In genomic region chr11:107592256-107592655, GRCh38 we compare ENCODE assay signal across 8 cellular contexts. TPM values are rescaled to one million over a fixed set of nuclear protein-coding genes. Genes with fewer than 3 reads are reported as not detected.
A peak's percentile ranks its signal among the peaks of the same experiment; 100 is the strongest.
DNase-seq lines count a peak whose midpoint lies in the region; ATAC-seq and TF ChIP-seq lines count a peak whose summit lies in the region.

No MANE protein-coding gene starts in this region.

- POLR2A ChIA-PET in activated CD4-positive, alpha-beta memory T cell treated with anti-CD3 and anti-CD28 coated beads for 36 hours (lab: Charles Lee) = interaction anchor here (1.0 kb wide), 1 partner anchor 29 kb away, joined by 4 read pairs; no protein-coding TSS in a partner anchor
- POLR2A ChIA-PET in A673 (lab: Charles Lee; ENCODE audit: low non-redundant PET) = no interaction called here

- H3K27ac ChIP-seq in hepatocyte (no peak overlapping the region), stomach (no peak overlapping the region), A673 (ENCODE audit: low read depth, low read length, poor library complexity, severe bottlenecking) (no peak overlapping the region)

- no peak for TF ChIP-seq POLR2A in stomach (IDR thresholded peaks at IDR 0.05)

- H3K27me3 ChIP-seq in hepatocyte (peaks cover 84% of the 10 kb centered on the region), stomach (peaks cover 7 to 88% (median 47%) of the 10 kb centered on the region in 3 donors), A673 (replicated peaks; ENCODE audit: insufficient read depth, low read depth, low read length, poor library complexity) (peaks cover 90% of the 10 kb centered on the region)

- no peak for TF ChIP-seq EP300 in stomach (IDR thresholded peaks at IDR 0.05)

- peaks cover 9% of the 10 kb centered on the region for H3K4me1 ChIP-seq in hepatocyte (ENCODE audit: insufficient read depth)
- H3K4me1 ChIP-seq in stomach = peaks cover 16 to 33% (median 29%) of the 10 kb centered on the region in 4 donors
- H3K4me1 ChIP-seq in A673 (ENCODE audit: insufficient read depth, low read length, poor library complexity, severe bottlenecking) = peaks cover 12% of the 10 kb centered on the region

- H4K20me1 ChIP-seq in hepatocyte (ENCODE audit: insufficient read depth, poor library complexity, severe bottlenecking) = no peaks in the 10 kb centered on the region

- no peaks in the 10 kb centered on the region for H3K36me3 Mint-ChIP-seq in activated naive CD4-positive, alpha-beta T cell treated with anti-CD3 and anti-CD28 coated beads, Interleukin-2, amount 10 ng/mL, durations not matched to agents 7 days and 5 days
- no peaks in the 10 kb centered on the region for H3K36me3 Mint-ChIP-seq in activated CD4-positive, alpha-beta memory T cell treated with anti-CD3 and anti-CD28 coated beads for 36 hours

- CTCF ChIA-PET in activated naive CD4-positive, alpha-beta T cell treated with anti-CD3 and anti-CD28 coated beads, Interleukin-2, amount 10 ng/mL, durations not matched to agents 7 days and 5 days (lab: Charles Lee) = interaction anchor here (0.8 to 2.1 kb wide), 3 partner anchors 10 to 97 kb away, joined by 3 to 10 read pairs (median 3); no protein-coding TSS in a partner anchor
- CTCF ChIA-PET in activated CD4-positive, alpha-beta memory T cell treated with anti-CD3 and anti-CD28 coated beads for 36 hours (lab: Charles Lee) = interaction anchor here (0.6 to 3.1 kb wide), 8 partner anchors 16 to 208 kb away, joined by 3 to 11 read pairs (median 3); no protein-coding TSS in a partner anchor
- CTCF ChIA-PET in A673 (lab: Charles Lee) = no interaction called here

- no peaks in the 10 kb centered on the region for H3K79me2 ChIP-seq in hepatocyte

- ATAC-seq in GM21515 (IDR thresholded peaks at IDR 0.05; ENCODE audit: unreplicated experiment) = no peak
- no peak for ATAC-seq in GM21367 (IDR thresholded peaks at IDR 0.05; ENCODE audit: unreplicated experiment)

- DNase-seq in activated naive CD4-positive, alpha-beta T cell treated with anti-CD3 and anti-CD28 coated beads, Interleukin-2, amount 10 ng/mL, durations not matched to agents 7 days and 5 days = no peak
- no peak for DNase-seq in activated naive CD4-positive, alpha-beta T cell treated with Interleukin-2 at 50 U/mL for 16 hours
- no peak for DNase-seq in activated CD4-positive, alpha-beta memory T cell treated with anti-CD3 and anti-CD28 coated beads for 36 hours
- DNase-seq in hepatocyte (ENCODE audit: low spot score) (no peak), stomach (no peak), A673 (ENCODE audit: low spot score) (no peak)

- H3K36me3 ChIP-seq in hepatocyte (replicated peaks; ENCODE audit: insufficient read depth, low read depth) (no peaks in the 10 kb centered on the region), stomach (no peaks in the 10 kb centered on the region), A673 (ENCODE audit: insufficient read depth, low read length, poor library complexity, severe bottlenecking) (no peaks in the 10 kb centered on the region)

- no peak overlapping the region for H3K27ac Mint-ChIP-seq in activated naive CD4-positive, alpha-beta T cell treated with anti-CD3 and anti-CD28 coated beads, Interleukin-2, amount 10 ng/mL, durations not matched to agents 7 days and 5 days
- H3K27ac Mint-ChIP-seq in activated CD4-positive, alpha-beta memory T cell treated with anti-CD3 and anti-CD28 coated beads for 36 hours = no peak overlapping the region

- no peak overlapping the region for H2AFZ ChIP-seq in hepatocyte

- no peaks in the 10 kb centered on the region for H3K9me3 Mint-ChIP-seq in activated naive CD4-positive, alpha-beta T cell treated with anti-CD3 and anti-CD28 coated beads, Interleukin-2, amount 10 ng/mL, durations not matched to agents 7 days and 5 days
- H3K9me3 Mint-ChIP-seq in activated CD4-positive, alpha-beta memory T cell treated with anti-CD3 and anti-CD28 coated beads for 36 hours = no peaks in the 10 kb centered on the region

- H3K4me2 ChIP-seq in hepatocyte = peak overlapping the region; percentile 99

- peaks cover 18% of the 10 kb centered on the region for H3K4me1 Mint-ChIP-seq in activated naive CD4-positive, alpha-beta T cell treated with anti-CD3 and anti-CD28 coated beads, Interleukin-2, amount 10 ng/mL, durations not matched to agents 7 days and 5 days
- peaks cover 26% of the 10 kb centered on the region for H3K4me1 Mint-ChIP-seq in activated CD4-positive, alpha-beta memory T cell treated with anti-CD3 and anti-CD28 coated beads for 36 hours (ENCODE audit: low read depth)

- H3K9me3 ChIP-seq in hepatocyte (ENCODE audit: low read depth) (no peaks in the 10 kb centered on the region), stomach (no peaks in the 10 kb centered on the region), A673 (ENCODE audit: low read depth, low read length, poor library complexity, severe bottlenecking) (no peaks in the 10 kb centered on the region)

- H3K4me3 ChIP-seq in hepatocyte (no peak overlapping the region), stomach (peak overlapping the region in 3 of 4 donors; percentile 48 to 75 (median 73)), A673 (ENCODE audit: low read depth, low read length, poor library complexity, severe bottlenecking) (no peak overlapping the region)

- H3K27me3 Mint-ChIP-seq in activated naive CD4-positive, alpha-beta T cell treated with anti-CD3 and anti-CD28 coated beads, Interleukin-2, amount 10 ng/mL, durations not matched to agents 7 days and 5 days = peaks cover 65% of the 10 kb centered on the region
- peaks cover 73% of the 10 kb centered on the region for H3K27me3 Mint-ChIP-seq in activated CD4-positive, alpha-beta memory T cell treated with anti-CD3 and anti-CD28 coated beads for 36 hours

- intact Hi-C loops in activated CD4-positive, alpha-beta memory T cell treated with anti-CD3 and anti-CD28 coated beads for 36 hours (cut with micrococcal nuclease) = loop anchor here (1.0 kb wide), 3 partner anchors 27 to 193 kb away; partner anchors contain the start of gene ALKBH8
- intact Hi-C loops in stomach (cut with DNase I; ENCODE audit: low total_unique reads) (no loop called here), A673 (cut with micrococcal nuclease; ENCODE audit: unreplicated experiment) (no loop called here)

- no peak for TF ChIP-seq CTCF in hepatocyte (IDR thresholded peaks at IDR 0.05; ENCODE audit: poor library complexity)
- no peak for TF ChIP-seq CTCF in stomach (IDR thresholded peaks at IDR 0.05)
- TF ChIP-seq CTCF in A673 (conservative IDR thresholded peaks at IDR 0.05; ENCODE audit: low read depth, low read length) = no peak

- BruUV-seq in A673 (replicated peaks; lab: Mats Ljungman, UMichigan) = no TSS peak

- H3K4me3 Mint-ChIP-seq in activated naive CD4-positive, alpha-beta T cell treated with anti-CD3 and anti-CD28 coated beads, Interleukin-2, amount 10 ng/mL, durations not matched to agents 7 days and 5 days = peak overlapping the region; percentile 65
- peak overlapping the region; percentile 76 for H3K4me3 Mint-ChIP-seq in activated CD4-positive, alpha-beta memory T cell treated with anti-CD3 and anti-CD28 coated beads for 36 hours

- 10% methylated on average over 7 of the region's 7 CpGs for WGBS in hepatocyte (ENCODE audit: low lambda C conversion rate, missing lambda C conversion rate)
- WGBS in stomach, 5 donors = 8 to 12% (median 12%) methylated on average over 7 of the region's 7 CpGs

- no peaks in the 10 kb centered on the region for H3K9me2 ChIP-seq in hepatocyte (replicated peaks; ENCODE audit: insufficient read depth)

RNA-seq across cellular contexts. Expression of gene ELMOD1, which starts 1.3 kb away (rescaled TPM):
- total RNA-seq in activated CD4-positive, alpha-beta memory T cell treated with anti-CD3 and anti-CD28 coated beads for 36 hours = under 1 TPM in 1 of 2 experiments, not detected in 1; 0.12 TPM
- total RNA-seq in hepatocyte (3.1 and 3.8 TPM in 2 replicates), stomach (1 to 10 TPM in 1 of 5 donors, not detected in 4; 1.1 TPM), A673 (2021) (not detected in 2 replicates)
- polyA plus RNA-seq in hepatocyte (3.1 and 5.3 TPM in 2 replicates), stomach (under 1 TPM in 2 of 3 donors, not detected in 1; 0.15 to 0.31 TPM)

RNA-seq across cellular contexts. Expression of gene ALKBH8, which starts 26.7 kb away (rescaled TPM):
- 10 to 100 TPM in 1 of 2 experiments, 1 to 10 TPM in 1; 9.3 to 11.2 TPM for total RNA-seq in activated CD4-positive, alpha-beta memory T cell treated with anti-CD3 and anti-CD28 coated beads for 36 hours
- total RNA-seq in hepatocyte = 5.2 and 9.5 TPM in 2 replicates
- polyA plus RNA-seq in hepatocyte = 1.7 and 2.7 TPM in 2 replicates
- total RNA-seq in stomach = 10 to 100 TPM in 3 of 5 donors, 1 to 10 TPM in 1, under 1 TPM in 1; 0.87 to 28.0 (median 10.5) TPM
- polyA plus RNA-seq in stomach = 1 to 10 TPM; 2.9 to 3.7 (median 3.3) TPM
- 13.6 and 17.0 TPM in 2 replicates for total RNA-seq in A673 (2021)

Comparison
In these comparisons a context has a peak if more than half of its experiments do, and no peak if none do; other contexts are left out.
1. H3K4me3 ChIP-seq: peak in stomach (3 of 4); none in hepatocyte (single experiment) and A673 (single experiment).